Comparison of ENCODE assay signal across 1 cellular context in the genomic region with DNA sequence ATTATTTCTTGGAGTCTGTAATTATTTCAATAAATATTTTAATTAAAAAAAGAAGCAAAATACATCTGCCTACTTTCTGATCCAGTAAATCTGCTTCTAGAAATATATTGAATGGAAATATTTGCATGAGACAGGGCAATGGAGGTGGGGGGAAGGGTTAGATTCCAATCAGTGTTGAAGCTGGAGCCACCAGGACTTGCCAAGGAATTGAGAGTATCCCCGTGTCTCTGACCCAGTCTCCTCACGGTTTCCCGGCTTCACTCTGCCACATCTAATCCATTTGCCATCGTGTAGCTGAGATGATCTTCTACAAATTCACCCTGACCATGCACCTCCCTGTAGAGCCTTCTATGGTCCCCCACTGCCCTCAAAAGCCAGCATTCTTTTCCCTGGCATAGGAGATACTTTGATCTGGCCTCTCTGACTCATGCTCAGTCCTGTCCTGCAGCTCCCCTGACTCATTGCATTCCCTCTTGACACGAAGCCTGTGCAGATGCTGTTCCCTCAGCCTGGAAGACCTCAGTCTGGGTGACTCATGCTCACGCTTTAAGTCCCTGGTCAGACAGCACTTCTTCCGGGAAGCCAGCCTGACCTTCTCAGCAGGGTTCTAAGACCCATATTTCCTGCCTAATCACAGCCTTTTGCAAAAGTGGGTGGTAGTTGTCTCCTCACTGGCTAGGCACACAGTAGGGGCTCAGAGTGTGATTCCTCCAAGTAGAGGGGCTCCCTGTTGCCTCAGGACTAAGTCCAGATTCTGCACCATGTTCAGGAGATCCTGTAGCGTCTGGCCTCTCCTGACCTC.
A peak's percentile ranks its signal among the peaks of the same experiment; 100 is the strongest.
TF ChIP-seq lines count a peak whose summit lies in the region.

No MANE protein-coding gene starts in this region.

TF ChIP-seq in K562, 482 proteins besides CTCF, POLR2A, EP300 and RAD21 (continued from another document):
- peak in 1 of 2 experiments; percentile 88; a peak in 1 of 4 replicates for TF ChIP-seq RCOR1 (IDR thresholded peaks at IDR 0.05; ENCODE audit: borderline replicate concordance in 1 of 2, low read depth in 2 of 2, low read length in 2 of 2)
- no peak for TF ChIP-seq HNRNPL (IDR thresholded peaks at IDR 0.05; ENCODE audit: low read depth, low read length)
- TF ChIP-seq CCAR2 (IDR thresholded peaks at IDR 0.05; ENCODE audit: low read depth, low read length), result no peak
- TF ChIP-seq, protein P1, sequence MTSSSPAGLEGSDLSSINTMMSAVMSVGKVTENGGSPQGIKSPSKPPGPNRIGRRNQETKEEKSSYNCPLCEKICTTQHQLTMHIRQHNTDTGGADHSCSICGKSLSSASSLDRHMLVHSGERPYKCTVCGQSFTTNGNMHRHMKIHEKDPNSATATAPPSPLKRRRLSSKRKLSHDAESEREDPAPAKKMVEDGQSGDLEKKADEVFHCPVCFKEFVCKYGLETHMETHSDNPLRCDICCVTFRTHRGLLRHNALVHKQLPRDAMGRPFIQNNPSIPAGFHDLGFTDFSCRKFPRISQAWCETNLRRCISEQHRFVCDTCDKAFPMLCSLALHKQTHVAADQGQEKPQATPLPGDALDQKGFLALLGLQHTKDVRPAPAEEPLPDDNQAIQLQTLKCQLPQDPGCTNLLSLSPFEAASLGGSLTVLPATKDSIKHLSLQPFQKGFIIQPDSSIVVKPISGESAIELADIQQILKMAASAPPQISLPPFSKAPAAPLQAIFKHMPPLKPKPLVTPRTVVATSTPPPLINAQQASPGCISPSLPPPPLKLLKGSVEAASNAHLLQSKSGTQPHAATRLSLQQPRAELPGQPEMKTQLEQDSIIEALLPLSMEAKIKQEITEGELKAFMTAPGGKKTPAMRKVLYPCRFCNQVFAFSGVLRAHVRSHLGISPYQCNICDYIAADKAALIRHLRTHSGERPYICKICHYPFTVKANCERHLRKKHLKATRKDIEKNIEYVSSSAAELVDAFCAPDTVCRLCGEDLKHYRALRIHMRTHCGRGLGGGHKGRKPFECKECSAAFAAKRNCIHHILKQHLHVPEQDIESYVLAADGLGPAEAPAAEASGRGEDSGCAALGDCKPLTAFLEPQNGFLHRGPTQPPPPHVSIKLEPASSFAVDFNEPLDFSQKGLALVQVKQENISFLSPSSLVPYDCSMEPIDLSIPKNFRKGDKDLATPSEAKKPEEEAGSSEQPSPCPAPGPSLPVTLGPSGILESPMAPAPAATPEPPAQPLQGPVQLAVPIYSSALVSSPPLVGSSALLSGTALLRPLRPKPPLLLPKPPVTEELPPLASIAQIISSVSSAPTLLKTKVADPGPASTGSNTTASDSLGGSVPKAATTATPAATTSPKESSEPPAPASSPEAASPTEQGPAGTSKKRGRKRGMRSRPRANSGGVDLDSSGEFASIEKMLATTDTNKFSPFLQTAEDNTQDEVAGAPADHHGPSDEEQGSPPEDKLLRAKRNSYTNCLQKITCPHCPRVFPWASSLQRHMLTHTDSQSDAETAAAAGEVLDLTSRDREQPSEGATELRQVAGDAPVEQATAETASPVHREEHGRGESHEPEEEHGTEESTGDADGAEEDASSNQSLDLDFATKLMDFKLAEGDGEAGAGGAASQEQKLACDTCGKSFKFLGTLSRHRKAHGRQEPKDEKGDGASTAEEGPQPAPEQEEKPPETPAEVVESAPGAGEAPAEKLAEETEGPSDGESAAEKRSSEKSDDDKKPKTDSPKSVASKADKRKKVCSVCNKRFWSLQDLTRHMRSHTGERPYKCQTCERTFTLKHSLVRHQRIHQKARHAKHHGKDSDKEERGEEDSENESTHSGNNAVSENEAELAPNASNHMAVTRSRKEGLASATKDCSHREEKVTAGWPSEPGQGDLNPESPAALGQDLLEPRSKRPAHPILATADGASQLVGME (CRISPR knock-in tag; IDR thresholded peaks at IDR 0.05), result no peak
- no peak for TF ChIP-seq SRSF3 (IDR thresholded peaks at IDR 0.05; ENCODE audit: insufficient read depth, low read length)
- no peak for TF ChIP-seq ZNF280B (CRISPR knock-in tag; IDR thresholded peaks at IDR 0.05)
- TF ChIP-seq, protein P2, sequence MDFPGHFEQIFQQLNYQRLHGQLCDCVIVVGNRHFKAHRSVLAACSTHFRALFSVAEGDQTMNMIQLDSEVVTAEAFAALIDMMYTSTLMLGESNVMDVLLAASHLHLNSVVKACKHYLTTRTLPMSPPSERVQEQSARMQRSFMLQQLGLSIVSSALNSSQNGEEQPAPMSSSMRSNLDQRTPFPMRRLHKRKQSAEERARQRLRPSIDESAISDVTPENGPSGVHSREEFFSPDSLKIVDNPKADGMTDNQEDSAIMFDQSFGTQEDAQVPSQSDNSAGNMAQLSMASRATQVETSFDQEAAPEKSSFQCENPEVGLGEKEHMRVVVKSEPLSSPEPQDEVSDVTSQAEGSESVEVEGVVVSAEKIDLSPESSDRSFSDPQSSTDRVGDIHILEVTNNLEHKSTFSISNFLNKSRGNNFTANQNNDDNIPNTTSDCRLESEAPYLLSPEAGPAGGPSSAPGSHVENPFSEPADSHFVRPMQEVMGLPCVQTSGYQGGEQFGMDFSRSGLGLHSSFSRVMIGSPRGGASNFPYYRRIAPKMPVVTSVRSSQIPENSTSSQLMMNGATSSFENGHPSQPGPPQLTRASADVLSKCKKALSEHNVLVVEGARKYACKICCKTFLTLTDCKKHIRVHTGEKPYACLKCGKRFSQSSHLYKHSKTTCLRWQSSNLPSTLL (IDR thresholded peaks at IDR 0.05), result no peak
- TF ChIP-seq, protein P3, sequence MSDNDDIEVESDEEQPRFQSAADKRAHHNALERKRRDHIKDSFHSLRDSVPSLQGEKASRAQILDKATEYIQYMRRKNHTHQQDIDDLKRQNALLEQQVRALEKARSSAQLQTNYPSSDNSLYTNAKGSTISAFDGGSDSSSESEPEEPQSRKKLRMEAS (CRISPR knock-in tag; IDR thresholded peaks at IDR 0.05), result peak; percentile 27; the same call in 1 of the 2 replicates
- no peak for TF ChIP-seq NR2C1 (IDR thresholded peaks at IDR 0.05)
- TF ChIP-seq NR2C1 (tag; IDR thresholded peaks at IDR 0.05), result peak; percentile 44
- TF ChIP-seq, protein P4, sequence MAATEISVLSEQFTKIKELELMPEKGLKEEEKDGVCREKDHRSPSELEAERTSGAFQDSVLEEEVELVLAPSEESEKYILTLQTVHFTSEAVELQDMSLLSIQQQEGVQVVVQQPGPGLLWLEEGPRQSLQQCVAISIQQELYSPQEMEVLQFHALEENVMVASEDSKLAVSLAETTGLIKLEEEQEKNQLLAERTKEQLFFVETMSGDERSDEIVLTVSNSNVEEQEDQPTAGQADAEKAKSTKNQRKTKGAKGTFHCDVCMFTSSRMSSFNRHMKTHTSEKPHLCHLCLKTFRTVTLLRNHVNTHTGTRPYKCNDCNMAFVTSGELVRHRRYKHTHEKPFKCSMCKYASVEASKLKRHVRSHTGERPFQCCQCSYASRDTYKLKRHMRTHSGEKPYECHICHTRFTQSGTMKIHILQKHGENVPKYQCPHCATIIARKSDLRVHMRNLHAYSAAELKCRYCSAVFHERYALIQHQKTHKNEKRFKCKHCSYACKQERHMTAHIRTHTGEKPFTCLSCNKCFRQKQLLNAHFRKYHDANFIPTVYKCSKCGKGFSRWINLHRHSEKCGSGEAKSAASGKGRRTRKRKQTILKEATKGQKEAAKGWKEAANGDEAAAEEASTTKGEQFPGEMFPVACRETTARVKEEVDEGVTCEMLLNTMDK (IDR thresholded peaks at IDR 0.05; ENCODE audit: borderline replicate concordance, insufficient read depth, low read depth, low read length, poor library complexity, severe bottlenecking), result no peak
- TF ChIP-seq NFE2 (IDR thresholded peaks at IDR 0.05; ENCODE audit: low read depth), result peak; percentile 74
- peak; percentile 66 for TF ChIP-seq HDAC2 (IDR thresholded peaks at IDR 0.05)
- no peak for TF ChIP-seq ZNF785 (CRISPR knock-in tag; IDR thresholded peaks at IDR 0.05)
- 0 out of 2 replicates have a peak, but pooled peaks have one; percentile 63 for TF ChIP-seq ZNF24 (IDR thresholded peaks at IDR 0.05)
- no peak for TF ChIP-seq SP1 (CRISPR knock-in tag; IDR thresholded peaks at IDR 0.05)
- peak; percentile 92 for TF ChIP-seq SMAD4 (CRISPR knock-in tag; conservative IDR thresholded peaks at IDR 0.05)
- TF ChIP-seq GABPB1 (CRISPR knock-in tag; IDR thresholded peaks at IDR 0.05), result peak; percentile 59; the same call in 1 of the 2 replicates
- no peak for TF ChIP-seq ILF3 (IDR thresholded peaks at IDR 0.05; ENCODE audit: borderline replicate concordance)
- TF ChIP-seq MLLT1 (IDR thresholded peaks at IDR 0.05), result peak in 1 of 2 experiments; percentile 63; a peak in 1 of 4 replicates
- no peak for TF ChIP-seq GTF2F1 (IDR thresholded peaks at IDR 0.05; ENCODE audit: low read depth, low read length)
- TF ChIP-seq ZNF561 (CRISPR knock-in tag; conservative IDR thresholded peaks at IDR 0.05), result no peak
- 0 out of 4 replicates have a peak, but pooled peaks of 1 of the 2 experiments have one; percentile 33 for TF ChIP-seq MAZ (CRISPR knock-in tag; conservative IDR thresholded peaks at IDR 0.05 in 1 of 2, IDR thresholded peaks at IDR 0.05 in 1 of 2)
- peak; percentile 15 for TF ChIP-seq MEIS2 (IDR thresholded peaks at IDR 0.05; ENCODE audit: partially characterized antibody)
- TF ChIP-seq FOS (IDR thresholded peaks at IDR 0.05; ENCODE audit: extremely low read depth, insufficient read length), result peak; percentile 76
- 0 out of 2 replicates have a peak, but pooled peaks have one; percentile 34 for TF ChIP-seq MYNN (IDR thresholded peaks at IDR 0.05)
- no peak for TF ChIP-seq MYNN (CRISPR knock-in tag; IDR thresholded peaks at IDR 0.05)
- 0 out of 2 replicates have a peak, but pooled peaks have one; percentile 39 for TF ChIP-seq GATAD2A (IDR thresholded peaks at IDR 0.05)
- TF ChIP-seq BHLHE40 (IDR thresholded peaks at IDR 0.05; ENCODE audit: low read length), result peak; percentile 93
- TF ChIP-seq SMARCA4 (IDR thresholded peaks at IDR 0.05), result peak; percentile 91
- no peak for TF ChIP-seq RAD51 (IDR thresholded peaks at IDR 0.05; ENCODE audit: borderline replicate concordance, low read depth)
- no peak for TF ChIP-seq MYBL2 (IDR thresholded peaks at IDR 0.05; ENCODE audit: low read depth)
- TF ChIP-seq MYBL2 (CRISPR knock-in tag; IDR thresholded peaks at IDR 0.05; ENCODE audit: borderline replicate concordance), result no peak
- no peak for TF ChIP-seq ZNF512 (tag; IDR thresholded peaks at IDR 0.05)
- peak; percentile 49; the same call in 1 of the 2 replicates for TF ChIP-seq LEF1 (IDR thresholded peaks at IDR 0.05)
- TF ChIP-seq NELFE (IDR thresholded peaks at IDR 0.05; ENCODE audit: insufficient read depth, insufficient read length), result no peak
- TF ChIP-seq NR2C2 (CRISPR knock-in tag; IDR thresholded peaks at IDR 0.05), result no peak
- TF ChIP-seq NR2C2 (tag; IDR thresholded peaks at IDR 0.05), result peak; percentile 63
- no peak for TF ChIP-seq ZNF764 (CRISPR knock-in tag; IDR thresholded peaks at IDR 0.05; ENCODE audit: low read depth)
- TF ChIP-seq SNRNP70 (optimal IDR thresholded peaks at IDR 0.05; ENCODE audit: low read depth, low read length), result no peak
- no peak for TF ChIP-seq CEBPB (tag; IDR thresholded peaks at IDR 0.05)
- TF ChIP-seq DIDO1 (tag; IDR thresholded peaks at IDR 0.05; ENCODE audit: low read depth), result no peak
- no peak for TF ChIP-seq NR0B1 (IDR thresholded peaks at IDR 0.05; ENCODE audit: partially characterized antibody)
- peak in 1 of 2 experiments; percentile 59; a peak in 1 of 4 replicates for TF ChIP-seq TEAD1 (CRISPR knock-in tag; IDR thresholded peaks at IDR 0.05)
- TF ChIP-seq TFAP4 (CRISPR knock-in tag; IDR thresholded peaks at IDR 0.05; ENCODE audit: borderline replicate concordance), result peak; percentile 47; the same call in 1 of the 2 replicates
- TF ChIP-seq NBN (IDR thresholded peaks at IDR 0.05; ENCODE audit: low read depth), result peak; percentile 73; the same call in 1 of the 2 replicates
